Comparison of ENCODE assay signal across 8 cellular contexts in genomic region chr17:29591737-29592624, GRCh38. TPM values are rescaled to one million over a fixed set of nuclear protein-coding genes. Genes with fewer than 3 reads are reported as not detected.
DNase-seq lines count a peak whose midpoint lies in the region; ATAC-seq and TF ChIP-seq lines count a peak whose summit lies in the region.

No MANE protein-coding gene starts in this region.

- CTCF ChIA-PET in BJ (lab: Yijun Ruan, JAX) = interaction anchor here (0.6 to 4.7 kb wide), 25 partner anchors 11 to 468 kb away, joined by 3 to 61 read pairs (median 4); partner anchors contain the start of genes ABHD15 and TP53I13

- H3K4me1 Mint-ChIP-seq in chondrocyte (ENCODE audit: low read depth) = peaks cover 66% of the 10 kb centered on the region

- no peaks in the 10 kb centered on the region for H3K36me3 Mint-ChIP-seq in chondrocyte (ENCODE audit: low read depth)

- ATAC-seq in GM18861 (IDR thresholded peaks at IDR 0.05; ENCODE audit: unreplicated experiment) = no peak

- H3K27me3 ChIP-seq in BJ (ENCODE audit: control insufficient read depth, insufficient read depth, low read length) = no peaks in the 10 kb centered on the region

- H3K9me3 Mint-ChIP-seq in chondrocyte (ENCODE audit: low read depth) = no peaks in the 10 kb centered on the region

- peak; percentile 99 for TF ChIP-seq CTCF in BJ (IDR thresholded peaks at IDR 0.05; ENCODE audit: insufficient read depth, low read depth, low read length)
- peak; percentile 98 for TF ChIP-seq CTCF in HFF-Myc (IDR thresholded peaks at IDR 0.05; ENCODE audit: low read depth, low read length, missing control alignments)
- TF ChIP-seq CTCF in chondrocyte (IDR thresholded peaks at IDR 0.05) = peak; percentile 97

- H3K27me3 Mint-ChIP-seq in chondrocyte (ENCODE audit: low read depth) = no peaks in the 10 kb centered on the region

- H3K27ac Mint-ChIP-seq in chondrocyte (ENCODE audit: unreplicated experiment) = peak overlapping the region; percentile 88

- POLR2A ChIA-PET in BJ (lab: Charles Lee) = no interaction called here

- DNase-seq in BJ (ENCODE audit: low read depth) = no peak
- DNase-seq in HFF-Myc (ENCODE audit: extremely low read depth, low read depth) = peak; percentile 61
- peak; percentile 86 for DNase-seq in NCI-H460 (ENCODE audit: extremely low read depth, low read depth)
- peak; percentile 60 for DNase-seq in activated CD4-positive, alpha-beta T cell treated with anti-CD3 and anti-CD28 coated beads for 1 hour
- DNase-seq in chondrocyte (ENCODE audit: low spot score) = peak; percentile 97
- peak; percentile 87 for DNase-seq in kidney tubule cell (ENCODE audit: low spot score)
- peak; percentile 49 to 76 for DNase-seq in stimulated activated CD4-positive, alpha-beta T cell treated with anti-CD3 and anti-CD28 coated beads, Interleukin-1b, Interleukin-23, amount 100 ng/mL, for 1 hour (ENCODE audit: low read depth in 2 of 2)

- H3K4me3 ChIP-seq in BJ (ENCODE audit: low read depth, low read length) = no peak overlapping the region
- H3K4me3 ChIP-seq in HFF-Myc (replicated peaks; ENCODE audit: low read depth, low read length) = peak overlapping the region; percentile 45

- peak overlapping the region; percentile 69 for H3K4me3 Mint-ChIP-seq in chondrocyte (ENCODE audit: unreplicated experiment)

- H3K36me3 ChIP-seq in BJ (ENCODE audit: control insufficient read depth, insufficient read depth, low read length) = peaks cover 1% of the 10 kb centered on the region; the same call in 1 of the 2 replicates

RNA-seq across cellular contexts. Expression of gene ANKRD13B, which starts 1.0 kb away (rescaled TPM):
- polyA plus RNA-seq in BJ (2011; rRNA removed) = 1.9 and 3.1 TPM in 2 replicates
- 2.9 and 3.7 TPM in 2 replicates for polyA minus RNA-seq in BJ (2011; rRNA and poly(A)+ RNA removed)
- total RNA-seq in NCI-H460 (2014; rRNA removed; shearing (Covaris generic)) = 14.7 and 19.1 TPM in 2 replicates
- 107 and 139 TPM in 2 replicates for polyA plus RNA-seq in NCI-H460 (2014; cell fraction: nucleus; rRNA removed)
- 21.6 to 27.1 TPM (median 24.5 TPM) in 3 replicates for total RNA-seq in chondrocyte

RNA-seq across cellular contexts. Expression of gene GIT1, which starts 2.5 kb away (rescaled TPM):
- polyA plus RNA-seq in BJ (2011; rRNA removed) = 21.6 and 32.0 TPM in 2 replicates
- polyA minus RNA-seq in BJ (2011; rRNA and poly(A)+ RNA removed) = 28.2 and 37.6 TPM in 2 replicates
- 37.9 and 41.3 TPM in 2 replicates for total RNA-seq in NCI-H460 (2014; rRNA removed; shearing (Covaris generic))
- 89.1 and 93.9 TPM in 2 replicates for polyA plus RNA-seq in NCI-H460 (2014; cell fraction: nucleus; rRNA removed)
- total RNA-seq in chondrocyte = 32.1 to 37.7 TPM (median 35.7 TPM) in 3 replicates

RNA-seq across cellular contexts. Expression of gene TP53I13, which starts 23.5 kb away (rescaled TPM):
- polyA plus RNA-seq in BJ (2011; rRNA removed) = 26.8 and 38.7 TPM in 2 replicates
- polyA minus RNA-seq in BJ (2011; rRNA and poly(A)+ RNA removed) = 45.3 and 97.0 TPM in 2 replicates
- 65.2 and 83.3 TPM in 2 replicates for total RNA-seq in NCI-H460 (2014; rRNA removed; shearing (Covaris generic))
- 284 and 327 TPM in 2 replicates for polyA plus RNA-seq in NCI-H460 (2014; cell fraction: nucleus; rRNA removed)
- 44.6 to 49.8 TPM (median 48.3 TPM) in 3 replicates for total RNA-seq in chondrocyte

RNA-seq across cellular contexts. Expression of gene ABHD15, which starts 25.1 kb away (rescaled TPM):
- polyA plus RNA-seq in BJ (2011; rRNA removed) = 5.2 and 5.8 TPM in 2 replicates
- polyA minus RNA-seq in BJ (2011; rRNA and poly(A)+ RNA removed) = 4.6 and 7.3 TPM in 2 replicates
- total RNA-seq in NCI-H460 (2014; rRNA removed; shearing (Covaris generic)) = 13.1 and 14.0 TPM in 2 replicates
- 11.2 and 18.3 TPM in 2 replicates for polyA plus RNA-seq in NCI-H460 (2014; cell fraction: nucleus; rRNA removed)
- total RNA-seq in chondrocyte = 10.2 to 16.7 TPM (median 11.7 TPM) in 3 replicates

RNA-seq across cellular contexts. Expression of gene CORO6, which starts 30.7 kb away (rescaled TPM):
- 8.0 and 19.3 TPM in 2 replicates for polyA plus RNA-seq in BJ (2011; rRNA removed)
- 12.4 and 14.2 TPM in 2 replicates for polyA minus RNA-seq in BJ (2011; rRNA and poly(A)+ RNA removed)
- total RNA-seq in NCI-H460 (2014; rRNA removed; shearing (Covaris generic)) = 0.63 and 0.87 TPM in 2 replicates
- polyA plus RNA-seq in NCI-H460 (2014; cell fraction: nucleus; rRNA removed) = 18.3 and 20.4 TPM in 2 replicates
- 6.7 to 7.6 TPM (median 7.2 TPM) in 3 replicates for total RNA-seq in chondrocyte
